11 cellular contexts compared by ENCODE assay signal in genomic region chr1:182330303-182330702, GRCh38.
DNase-seq lines count a peak whose midpoint lies in the region; ATAC-seq lines count a peak whose summit lies in the region.
"Had no signal": no experiment of that assay in that cellular context is flagged by ENCODE, and none has a peak within 500 bp of the region (broad histone marks: within the 10 kb centered on the region; RNA-seq: fewer than 3 reads in every experiment).

No MANE protein-coding gene starts in this region.

- peaks cover 6% of the 10 kb centered on the region for H3K4me1 Mint-ChIP-seq in stimulated activated effector memory CD8-positive, alpha-beta T cell treated with anti-CD3 and anti-CD28 coated beads, Interleukin-12 subunit alpha, Interleukin-12 subunit beta, amount 100 ng/mL, for 72 hours
- H3K4me1 Mint-ChIP-seq: activated naive CD8-positive, alpha-beta T cell treated with anti-CD3 and anti-CD28 coated beads for 36 hours had no signal

- no peaks in the 10 kb centered on the region for H3K9me3 Mint-ChIP-seq in stimulated activated effector memory CD8-positive, alpha-beta T cell treated with anti-CD3 and anti-CD28 coated beads, Interleukin-12 subunit alpha, Interleukin-12 subunit beta, amount 100 ng/mL, for 72 hours
- H3K9me3 Mint-ChIP-seq: activated CD4-positive, alpha-beta memory T cell treated with anti-CD3 and anti-CD28 coated beads for 36 hours; activated naive CD8-positive, alpha-beta T cell treated with anti-CD3 and anti-CD28 coated beads for 36 hours had no signal

- ATAC-seq in stimulated activated effector memory CD8-positive, alpha-beta T cell treated with anti-CD3 and anti-CD28 coated beads, Interleukin-12 subunit alpha, Interleukin-12 subunit beta, amount 100 ng/mL, for 72 hours: no peak
- ATAC-seq in GM19463 (IDR thresholded peaks at IDR 0.05; ENCODE audit: unreplicated experiment): no peak
- ATAC-seq in GM21737 (IDR thresholded peaks at IDR 0.05; ENCODE audit: unreplicated experiment): no peak

- no peaks in the 10 kb centered on the region for H3K36me3 Mint-ChIP-seq in stimulated activated effector memory CD8-positive, alpha-beta T cell treated with anti-CD3 and anti-CD28 coated beads, Interleukin-12 subunit alpha, Interleukin-12 subunit beta, amount 100 ng/mL, for 72 hours
- H3K36me3 Mint-ChIP-seq: activated CD4-positive, alpha-beta memory T cell treated with anti-CD3 and anti-CD28 coated beads for 36 hours; activated naive CD8-positive, alpha-beta T cell treated with anti-CD3 and anti-CD28 coated beads for 36 hours had no signal

- DNase-seq in NCI-H2227 treated with DMSO at 0.1 percent for 48 hours (lab: John Stamatoyannopoulos, UW) (peak; percentile 20), NCI-H2227 (lab: John Stamatoyannopoulos, UW; ENCODE audit: unreplicated experiment) (no peak), NCI-H226 (peak; percentile 59), fibroblast of gingiva (ENCODE audit: low read depth) (peak; percentile 27)
- DNase-seq in stimulated activated effector memory CD8-positive, alpha-beta T cell treated with anti-CD3 and anti-CD28 coated beads, Interleukin-12 subunit alpha, Interleukin-12 subunit beta, amount 100 ng/mL, for 72 hours (ENCODE audit: low spot score in 2 of 2): no peak
- DNase-seq in stimulated activated CD8-positive, alpha-beta memory T cell treated with anti-CD3 and anti-CD28 coated beads, Interleukin-4, amount 100 ng/mL, for 48 hours: no peak
- DNase-seq: activated CD4-positive, alpha-beta memory T cell treated with anti-CD3 and anti-CD28 coated beads for 36 hours; activated naive CD8-positive, alpha-beta T cell treated with anti-CD3 and anti-CD28 coated beads for 36 hours; SW 1271 had no signal

- H3K27ac Mint-ChIP-seq in stimulated activated effector memory CD8-positive, alpha-beta T cell treated with anti-CD3 and anti-CD28 coated beads, Interleukin-12 subunit alpha, Interleukin-12 subunit beta, amount 100 ng/mL, for 72 hours: peak overlapping the region; percentile 38
- H3K27ac Mint-ChIP-seq: activated CD4-positive, alpha-beta memory T cell treated with anti-CD3 and anti-CD28 coated beads for 36 hours; activated naive CD8-positive, alpha-beta T cell treated with anti-CD3 and anti-CD28 coated beads for 36 hours had no signal

- H3K4me3 Mint-ChIP-seq in stimulated activated effector memory CD8-positive, alpha-beta T cell treated with anti-CD3 and anti-CD28 coated beads, Interleukin-12 subunit alpha, Interleukin-12 subunit beta, amount 100 ng/mL, for 72 hours: no peak overlapping the region
- H3K4me3 Mint-ChIP-seq: activated CD4-positive, alpha-beta memory T cell treated with anti-CD3 and anti-CD28 coated beads for 36 hours; activated naive CD8-positive, alpha-beta T cell treated with anti-CD3 and anti-CD28 coated beads for 36 hours had no signal

Comparison
In these comparisons a context has a peak if more than half of its experiments do, and no peak if none do; other contexts are left out.
1. DNase-seq: peak in NCI-H2227 treated with DMSO at 0.1 percent for 48 hours (single experiment), NCI-H226 (single experiment) and fibroblast of gingiva (single experiment); none in NCI-H2227 (single experiment), stimulated activated effector memory CD8-positive, alpha-beta T cell treated with anti-CD3 and anti-CD28 coated beads, Interleukin-12 subunit alpha, Interleukin-12 subunit beta, amount 100 ng/mL, for 72 hours (0 of 2) and stimulated activated CD8-positive, alpha-beta memory T cell treated with anti-CD3 and anti-CD28 coated beads, Interleukin-4, amount 100 ng/mL, for 48 hours (single experiment).